ENCODE assay signal across 26 cellular contexts in the genomic region with DNA sequence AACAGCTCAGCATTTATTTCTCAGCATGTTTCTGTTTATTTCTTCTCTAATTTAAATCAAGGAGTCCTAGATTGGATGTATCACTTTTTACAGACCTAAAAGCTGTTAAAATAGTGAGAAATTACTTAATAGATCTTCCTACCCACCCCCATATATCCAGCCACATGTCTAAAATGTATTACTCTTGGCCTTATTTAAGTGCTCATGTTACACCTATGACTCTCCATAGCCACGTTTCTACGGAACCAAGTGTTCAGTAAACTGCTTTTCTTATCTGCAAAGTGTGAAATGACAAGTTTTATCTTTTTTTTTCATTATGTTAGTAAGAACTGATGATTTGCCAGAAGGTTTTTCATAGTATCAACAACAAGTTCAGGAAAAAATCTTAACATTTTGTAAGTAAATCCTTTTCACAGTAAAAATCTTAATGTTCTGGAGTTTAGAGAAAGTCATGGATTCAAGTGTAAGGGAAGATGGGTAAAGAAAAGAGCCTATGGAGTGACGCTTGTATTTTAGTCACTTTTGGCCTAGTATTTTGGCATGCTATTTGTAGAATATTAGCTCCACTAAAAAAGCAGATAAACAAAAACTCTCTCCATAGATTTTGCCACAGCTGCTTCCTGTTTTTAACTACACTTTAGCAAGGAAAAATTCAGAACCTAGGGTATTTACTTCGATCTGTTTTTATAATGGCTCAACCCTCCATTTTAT. TPM values are rescaled to one million over a fixed set of nuclear protein-coding genes. Genes with fewer than 3 reads are reported as not detected.
DNase-seq lines count a peak whose midpoint lies in the region; ATAC-seq lines count a peak whose summit lies in the region.
"Had no signal": no experiment of that assay in that cellular context is flagged by ENCODE, and none has a peak within 500 bp of the region (broad histone marks: within the 10 kb centered on the region; RNA-seq: fewer than 3 reads in every experiment).

No MANE protein-coding gene starts in this region.

- POLR2A ChIA-PET in activated CD4-positive, alpha-beta T cell treated with anti-CD3 and anti-CD28 coated beads, Interleukin-2, amount 10 ng/mL, durations not matched to agents 7 days and 5 days (lab: Charles Lee) = no interaction called here

- no peaks in the 10 kb centered on the region for H3K9me3 ChIP-seq in SK-N-MC (ENCODE audit: low read depth, low read length)

- no peak overlapping the region for H3K27ac Mint-ChIP-seq in activated CD4-positive, alpha-beta T cell treated with anti-CD3 and anti-CD28 coated beads, Interleukin-2, amount 10 ng/mL, durations not matched to agents 7 days and 5 days
- H3K27ac Mint-ChIP-seq: activated CD8-positive, alpha-beta T cell treated with anti-CD3 and anti-CD28 coated beads for 36 hours; CD8-positive, alpha-beta memory T cell; naive B cell had no signal

- H3K4me3 ChIP-seq in SK-N-MC (no peak overlapping the region), urinary bladder (ENCODE audit: low read depth, low read length) (no peak overlapping the region)

- H3K27me3 Mint-ChIP-seq in activated CD4-positive, alpha-beta T cell treated with anti-CD3 and anti-CD28 coated beads, Interleukin-2, amount 10 ng/mL, durations not matched to agents 7 days and 5 days = peaks cover 2% of the 10 kb centered on the region
- H3K27me3 Mint-ChIP-seq: activated CD8-positive, alpha-beta T cell treated with anti-CD3 and anti-CD28 coated beads for 36 hours; naive B cell had no signal

- peak overlapping the region; percentile 2; the same call in 1 of the 2 replicates for H3K27ac ChIP-seq in SK-N-MC
- peak overlapping the region; percentile 10 for H3K27ac ChIP-seq in urinary bladder (ENCODE audit: low read depth)
- H3K27ac ChIP-seq: epithelial cell of prostate had no signal

- H3K4me1 Mint-ChIP-seq in activated CD4-positive, alpha-beta T cell treated with anti-CD3 and anti-CD28 coated beads, Interleukin-2, amount 10 ng/mL, durations not matched to agents 7 days and 5 days = no peaks in the 10 kb centered on the region
- H3K4me1 Mint-ChIP-seq: CD8-positive, alpha-beta memory T cell; naive B cell had no signal

- CTCF ChIA-PET in activated CD4-positive, alpha-beta T cell treated with anti-CD3 and anti-CD28 coated beads, Interleukin-2, amount 10 ng/mL, durations not matched to agents 7 days and 5 days (lab: Charles Lee) = no interaction called here

- H3K4me1 ChIP-seq in urinary bladder (ENCODE audit: insufficient read depth) = no peaks in the 10 kb centered on the region

- no peaks in the 10 kb centered on the region for H3K9me3 Mint-ChIP-seq in activated CD4-positive, alpha-beta T cell treated with anti-CD3 and anti-CD28 coated beads, Interleukin-2, amount 10 ng/mL, durations not matched to agents 7 days and 5 days
- H3K9me3 Mint-ChIP-seq: activated CD8-positive, alpha-beta T cell treated with anti-CD3 and anti-CD28 coated beads for 36 hours had no signal

- no peak for DNase-seq in SK-N-MC (ENCODE audit: low read depth, low spot score)
- peak; percentile 36 for DNase-seq in fibroblast of gingiva (ENCODE audit: low read depth)
- DNase-seq in iris pigment epithelial cell (ENCODE audit: low read depth) = peak; percentile 61
- DNase-seq in activated CD4-positive, alpha-beta T cell treated with anti-CD3 and anti-CD28 coated beads, Interleukin-2, amount 10 ng/mL, durations not matched to agents 7 days and 5 days = no peak
- DNase-seq in cerebellar cortex (ENCODE audit: low spot score) = no peak
- DNase-seq: activated CD4-positive, CD25-positive, alpha-beta regulatory T cell; activated CD8-positive, alpha-beta T cell treated with anti-CD3 and anti-CD28 coated beads for 36 hours; activated effector memory CD4-positive, alpha-beta T cell treated with anti-CD3 and anti-CD28 coated beads, Interleukin-2, amount 50 U/mL, for 16 hours; activated T-cell treated with anti-CD3 and anti-CD28 coated beads for 4 hours; CD8-positive, alpha-beta memory T cell; DMS53; GF-D8; KG1; kidney glomerular epithelial cell; mesendoderm; naive B cell; NCI-H146; NCI-H2171 treated with DMSO at 0.1 percent for 48 hours; NCI-H526; occipital lobe; retina; stimulated activated CD4-positive, alpha-beta T cell treated with anti-CD3 and anti-CD28 coated beads, Interleukin-15, amount 100 ng/mL, for 24 hours; T1000 had no signal

- no peak overlapping the region for H3K4me3 Mint-ChIP-seq in activated CD4-positive, alpha-beta T cell treated with anti-CD3 and anti-CD28 coated beads, Interleukin-2, amount 10 ng/mL, durations not matched to agents 7 days and 5 days
- H3K4me3 Mint-ChIP-seq: activated CD8-positive, alpha-beta T cell treated with anti-CD3 and anti-CD28 coated beads for 36 hours; CD8-positive, alpha-beta memory T cell; naive B cell had no signal

- ATAC-seq in GM21576 (IDR thresholded peaks at IDR 0.05; ENCODE audit: unreplicated experiment) = no peak
- ATAC-seq: activated CD8-positive, alpha-beta T cell treated with anti-CD3 and anti-CD28 coated beads for 36 hours had no signal

- H3K36me3 Mint-ChIP-seq in activated CD4-positive, alpha-beta T cell treated with anti-CD3 and anti-CD28 coated beads, Interleukin-2, amount 10 ng/mL, durations not matched to agents 7 days and 5 days (ENCODE audit: low read depth) = no peaks in the 10 kb centered on the region
- H3K36me3 Mint-ChIP-seq: CD8-positive, alpha-beta memory T cell had no signal

- WGBS in urinary bladder = 40% methylated on average over 4 of the region's 4 CpGs

- no peaks in the 10 kb centered on the region for H3K36me3 ChIP-seq in SK-N-MC (ENCODE audit: insufficient read depth, low read length)
- no peaks in the 10 kb centered on the region for H3K36me3 ChIP-seq in urinary bladder (ENCODE audit: insufficient read depth)

- no peak overlapping the region for H3K9ac ChIP-seq in SK-N-MC (ENCODE audit: insufficient read length)

RNA-seq across cellular contexts. Expression of a gene that starts 41.2 kb away (rescaled TPM):
- total RNA-seq in urinary bladder = 23.2 TPM
- polyA plus RNA-seq in urinary bladder = 9.8 TPM
- total RNA-seq in activated CD4-positive, alpha-beta T cell treated with anti-CD3 and anti-CD28 coated beads, Interleukin-2, amount 10 ng/mL, durations not matched to agents 7 days and 5 days = not detected
- total RNA-seq: activated CD8-positive, alpha-beta T cell treated with anti-CD3 and anti-CD28 coated beads for 36 hours; CD8-positive, alpha-beta memory T cell had no signal
- polyA plus RNA-seq: CD8-positive, alpha-beta memory T cell had no signal

Comparison
In these comparisons a context has a peak if more than half of its experiments do, and no peak if none do; other contexts are left out.
1. DNase-seq: peak in fibroblast of gingiva (single experiment) and iris pigment epithelial cell (single experiment); none in SK-N-MC (single experiment), activated CD4-positive, alpha-beta T cell treated with anti-CD3 and anti-CD28 coated beads, Interleukin-2, amount 10 ng/mL, durations not matched to agents 7 days and 5 days (single experiment) and cerebellar cortex (single experiment).
2. RNA of a gene that starts 41.2 kb away (total RNA-seq): 23.2 TPM in urinary bladder (single experiment); not detected in activated CD4-positive, alpha-beta T cell treated with anti-CD3 and anti-CD28 coated beads, Interleukin-2, amount 10 ng/mL, durations not matched to agents 7 days and 5 days; every median in the first group is over 10 times any median in the second.